ENCODE assay signal across 18 cellular contexts in the genomic region with DNA sequence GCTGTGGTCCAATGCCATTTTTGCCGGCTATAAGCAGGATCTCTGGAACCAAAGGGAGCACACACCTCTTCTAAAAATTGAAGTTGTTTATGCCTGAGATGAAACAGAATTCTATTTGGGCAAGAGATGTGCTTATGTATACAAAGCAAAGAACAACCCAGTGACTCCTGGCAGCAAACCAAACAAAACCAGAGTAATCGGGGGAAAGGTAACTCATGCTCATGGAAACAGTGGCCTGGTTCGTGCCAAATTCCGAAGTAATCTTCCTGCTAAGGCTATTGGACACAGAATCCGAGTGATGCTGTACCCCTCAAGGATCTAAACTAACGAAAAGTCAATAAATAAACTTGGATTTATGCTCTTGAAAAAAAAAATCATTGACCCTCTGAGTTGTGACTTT.
A peak's percentile ranks its signal among the peaks of the same experiment; 100 is the strongest.
DNase-seq lines count a peak whose midpoint lies in the region; ATAC-seq, FAIRE-seq and TF ChIP-seq lines count a peak whose summit lies in the region.
"Had no signal": no experiment of that assay in that cellular context is flagged by ENCODE, and none has a peak within 500 bp of the region (broad histone marks: within the 10 kb centered on the region; RNA-seq: fewer than 3 reads in every experiment).

No MANE protein-coding gene starts in this region.

- H3K4me3 ChIP-seq in choroid plexus epithelial cell (ENCODE audit: low read depth, low read length) (no peak overlapping the region), right lobe of liver (no peak overlapping the region)
- H3K4me3 ChIP-seq: A549, HAP-1 had no signal

- no peaks in the 10 kb centered on the region for H3K9me3 Mint-ChIP-seq in osteocyte (ENCODE audit: unreplicated experiment)
- H3K9me3 Mint-ChIP-seq: CD4-positive, alpha-beta T cell had no signal

- DNase-seq in left cardiac atrium = peak; percentile 39
- DNase-seq in Right ventricle myocardium inferior (ENCODE audit: missing footprints) = no peak
- DNase-seq in choroid plexus epithelial cell (ENCODE audit: low read depth) = peak; percentile 52
- peak in 1 of 3 donors; percentile 76 for DNase-seq in right lobe of liver
- DNase-seq in D721Med (ENCODE audit: insufficient read length, low spot score) = no peak
- DNase-seq in H4 (ENCODE audit: low spot score) = no peak
- DNase-seq in osteocyte (ENCODE audit: extremely low spot score, unreplicated experiment) = no peak
- DNase-seq: AML-193; Caco-2; CD4-positive, alpha-beta T cell; DMS153; DMS79; GF-D8 had no signal

- FAIRE-seq in D721Med (lab: Jason Lieb, UNC) = no peak
- FAIRE-seq: A549, H1 had no signal

- TF ChIP-seq CTCF in choroid plexus epithelial cell (conservative IDR thresholded peaks at IDR 0.05; ENCODE audit: low read depth, low read length) (no peak), right lobe of liver (IDR thresholded peaks at IDR 0.05) (no peak), D721Med (IDR thresholded peaks at IDR 0.05; ENCODE audit: insufficient read depth, missing control alignments) (no peak), osteocyte (IDR thresholded peaks at IDR 0.05) (no peak)

- no peak overlapping the region for H3K27ac Mint-ChIP-seq in osteocyte (ENCODE audit: unreplicated experiment)
- H3K27ac Mint-ChIP-seq: CD4-positive, alpha-beta T cell had no signal

- H3K4me3 Mint-ChIP-seq in osteocyte (ENCODE audit: unreplicated experiment) = no peak overlapping the region
- H3K4me3 Mint-ChIP-seq: CD4-positive, alpha-beta T cell had no signal

- WGBS in right lobe of liver (ENCODE audit: insufficient coverage, low coverage, low lambda C conversion rate, missing lambda C conversion rate) = 18% methylated on average over 6 of the region's 6 CpGs

- H3K36me3 Mint-ChIP-seq in osteocyte (ENCODE audit: unreplicated experiment) = no peaks in the 10 kb centered on the region

- no peaks in the 10 kb centered on the region for H3K4me1 Mint-ChIP-seq in osteocyte (ENCODE audit: unreplicated experiment)

- H3K27me3 Mint-ChIP-seq in osteocyte (ENCODE audit: unreplicated experiment) = no peaks in the 10 kb centered on the region

- peak overlapping the region in 2 of 3 donors; percentile 16 to 79 for H3K27ac ChIP-seq in right lobe of liver
- H3K27ac ChIP-seq: 22Rv1, A549, C4-2B had no signal

- TF ChIP-seq POLR2A in right lobe of liver (IDR thresholded peaks at IDR 0.05) = no peak

- H3K9me3 ChIP-seq in right lobe of liver = no peaks in the 10 kb centered on the region
- H3K9me3 ChIP-seq: A549, Caco-2, HAP-1 had no signal

- H3K36me3 ChIP-seq in right lobe of liver = no peaks in the 10 kb centered on the region
- H3K36me3 ChIP-seq: HAP-1 had no signal

- H3K27me3 ChIP-seq in right lobe of liver = no peaks in the 10 kb centered on the region

- ATAC-seq in left cardiac atrium (no peak), Right ventricle myocardium inferior (no peak), right lobe of liver (peak; percentile 73 to 85 (median 78))
- ATAC-seq: A549 had no signal

- H3K4me1 ChIP-seq in right lobe of liver = peaks cover 0 to 12% (median 0%) of the 10 kb centered on the region in 4 donors
- H3K4me1 ChIP-seq: Caco-2, HAP-1 had no signal

- intact Hi-C loops in left cardiac atrium (cut with DNase I) (no loop called here), Right ventricle myocardium inferior (cut with DNase I) (no loop called here), right lobe of liver (cut with DNase I) (no loop called here)

Comparison
In these comparisons a context has a peak if more than half of its experiments do, and no peak if none do; other contexts are left out.
1. DNase-seq: peak in left cardiac atrium (single experiment) and choroid plexus epithelial cell (single experiment); none in Right ventricle myocardium inferior (single experiment), D721Med (single experiment), H4 (single experiment) and osteocyte (single experiment).
2. ATAC-seq: peak in right lobe of liver (4 of 4); none in left cardiac atrium (0 of 2) and Right ventricle myocardium inferior (single experiment).